Comparison of ENCODE assay signal across 1 cellular context in the genomic region with DNA sequence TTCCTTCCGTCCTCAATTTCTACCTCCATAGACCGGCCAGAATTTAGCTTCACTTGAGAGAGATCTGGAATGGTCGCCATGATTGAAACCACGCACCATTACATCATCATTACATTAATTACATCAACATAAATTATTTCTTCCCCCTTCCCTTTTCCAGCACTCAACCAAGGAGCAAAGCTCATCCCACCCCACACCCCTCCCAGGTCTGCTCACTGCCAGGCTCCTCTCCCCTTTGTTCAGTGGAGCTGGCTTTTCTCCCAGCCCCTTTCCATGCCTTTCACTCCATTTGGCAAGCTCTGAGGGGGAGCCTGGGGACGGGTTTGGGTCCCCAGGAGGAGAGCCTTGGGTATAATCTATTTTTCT.
TF ChIP-seq lines count a peak whose summit lies in the region.

No MANE protein-coding gene starts in this region.

TF ChIP-seq in HEK293T, 16 proteins besides CTCF, POLR2A, EP300 and RAD21:
- TF ChIP-seq SUZ12 (IDR thresholded peaks at IDR 0.05), result no peak
- peak; percentile 7; the same call in 1 of the 2 replicates for TF ChIP-seq ELF4 (IDR thresholded peaks at IDR 0.05)
